1 cellular context compared by ENCODE assay signal in the genomic region with DNA sequence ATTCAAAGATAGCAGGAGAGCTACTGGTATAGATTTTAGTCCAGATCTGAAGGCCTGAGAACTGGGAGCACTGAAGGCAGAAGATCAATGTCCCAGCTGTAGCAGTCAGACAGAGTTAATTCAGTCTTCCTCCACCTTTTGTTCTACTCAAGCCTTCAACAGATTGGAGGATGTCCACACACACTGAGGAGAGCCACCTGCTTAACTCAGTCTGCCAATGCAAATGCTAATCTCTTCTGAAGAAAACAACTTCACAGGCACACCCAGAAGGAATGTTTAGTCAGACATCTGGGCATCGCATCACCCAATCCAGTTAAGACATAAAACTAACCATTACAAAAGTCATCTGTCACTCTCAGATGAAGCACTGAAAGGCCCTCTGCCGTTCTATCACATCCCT.
TF ChIP-seq lines count a peak whose summit lies in the region.

No MANE protein-coding gene starts in this region.

TF ChIP-seq in GM23338, 12 proteins besides CTCF, POLR2A, EP300 and RAD21 (continued from another document):
- TF ChIP-seq, protein P1, sequence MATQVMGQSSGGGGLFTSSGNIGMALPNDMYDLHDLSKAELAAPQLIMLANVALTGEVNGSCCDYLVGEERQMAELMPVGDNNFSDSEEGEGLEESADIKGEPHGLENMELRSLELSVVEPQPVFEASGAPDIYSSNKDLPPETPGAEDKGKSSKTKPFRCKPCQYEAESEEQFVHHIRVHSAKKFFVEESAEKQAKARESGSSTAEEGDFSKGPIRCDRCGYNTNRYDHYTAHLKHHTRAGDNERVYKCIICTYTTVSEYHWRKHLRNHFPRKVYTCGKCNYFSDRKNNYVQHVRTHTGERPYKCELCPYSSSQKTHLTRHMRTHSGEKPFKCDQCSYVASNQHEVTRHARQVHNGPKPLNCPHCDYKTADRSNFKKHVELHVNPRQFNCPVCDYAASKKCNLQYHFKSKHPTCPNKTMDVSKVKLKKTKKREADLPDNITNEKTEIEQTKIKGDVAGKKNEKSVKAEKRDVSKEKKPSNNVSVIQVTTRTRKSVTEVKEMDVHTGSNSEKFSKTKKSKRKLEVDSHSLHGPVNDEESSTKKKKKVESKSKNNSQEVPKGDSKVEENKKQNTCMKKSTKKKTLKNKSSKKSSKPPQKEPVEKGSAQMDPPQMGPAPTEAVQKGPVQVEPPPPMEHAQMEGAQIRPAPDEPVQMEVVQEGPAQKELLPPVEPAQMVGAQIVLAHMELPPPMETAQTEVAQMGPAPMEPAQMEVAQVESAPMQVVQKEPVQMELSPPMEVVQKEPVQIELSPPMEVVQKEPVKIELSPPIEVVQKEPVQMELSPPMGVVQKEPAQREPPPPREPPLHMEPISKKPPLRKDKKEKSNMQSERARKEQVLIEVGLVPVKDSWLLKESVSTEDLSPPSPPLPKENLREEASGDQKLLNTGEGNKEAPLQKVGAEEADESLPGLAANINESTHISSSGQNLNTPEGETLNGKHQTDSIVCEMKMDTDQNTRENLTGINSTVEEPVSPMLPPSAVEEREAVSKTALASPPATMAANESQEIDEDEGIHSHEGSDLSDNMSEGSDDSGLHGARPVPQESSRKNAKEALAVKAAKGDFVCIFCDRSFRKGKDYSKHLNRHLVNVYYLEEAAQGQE (IDR thresholded peaks at IDR 0.05; ENCODE audit: unreplicated experiment), result no peak
